ENCODE assay signal across 2 cellular contexts in the genomic region with DNA sequence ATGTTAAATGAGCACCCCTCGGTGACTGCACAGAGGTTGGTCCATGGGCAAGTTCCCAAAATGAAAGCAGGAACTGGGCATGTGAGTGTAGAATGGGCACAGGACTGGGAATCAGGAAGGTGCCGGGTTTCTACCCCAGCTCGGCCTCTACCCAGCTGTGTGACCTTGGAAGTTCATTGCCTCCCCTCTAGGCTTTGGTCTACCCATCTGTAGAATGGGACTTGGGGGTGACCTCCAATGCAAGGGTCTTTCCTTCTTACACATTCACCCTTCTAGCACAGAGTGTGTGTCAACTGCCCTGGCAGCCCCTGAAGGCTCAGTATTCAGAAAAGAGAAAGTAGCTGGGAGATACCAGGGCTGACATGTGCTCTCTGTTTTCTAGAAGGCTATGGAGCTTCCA.
TF ChIP-seq lines count a peak whose summit lies in the region.

No MANE protein-coding gene starts in this region.

TF ChIP-seq in GM23338, 12 proteins besides CTCF, POLR2A, EP300 and RAD21 (continues in another document):
- TF ChIP-seq POLR2AphosphoS5 (IDR thresholded peaks at IDR 0.05; ENCODE audit: low read depth) (no peak), NANOG (IDR thresholded peaks at IDR 0.05; ENCODE audit: borderline replicate concordance) (no peak), JUNB (IDR thresholded peaks at IDR 0.05; ENCODE audit: unreplicated experiment) (no peak), EZH2 (IDR thresholded peaks at IDR 0.05; ENCODE audit: low read depth, unreplicated experiment) (no peak), EZH2phosphoT487 (IDR thresholded peaks at IDR 0.05; ENCODE audit: unreplicated experiment) (no peak), REST (IDR thresholded peaks at IDR 0.05; ENCODE audit: unreplicated experiment) (no peak), ZNF114 (CRISPR knock-in tag; IDR thresholded peaks at IDR 0.05) (no peak), STAT1 (IDR thresholded peaks at IDR 0.05; ENCODE audit: unreplicated experiment) (no peak), ETS1 (IDR thresholded peaks at IDR 0.05) (no peak)
- TF ChIP-seq, protein P1, sequence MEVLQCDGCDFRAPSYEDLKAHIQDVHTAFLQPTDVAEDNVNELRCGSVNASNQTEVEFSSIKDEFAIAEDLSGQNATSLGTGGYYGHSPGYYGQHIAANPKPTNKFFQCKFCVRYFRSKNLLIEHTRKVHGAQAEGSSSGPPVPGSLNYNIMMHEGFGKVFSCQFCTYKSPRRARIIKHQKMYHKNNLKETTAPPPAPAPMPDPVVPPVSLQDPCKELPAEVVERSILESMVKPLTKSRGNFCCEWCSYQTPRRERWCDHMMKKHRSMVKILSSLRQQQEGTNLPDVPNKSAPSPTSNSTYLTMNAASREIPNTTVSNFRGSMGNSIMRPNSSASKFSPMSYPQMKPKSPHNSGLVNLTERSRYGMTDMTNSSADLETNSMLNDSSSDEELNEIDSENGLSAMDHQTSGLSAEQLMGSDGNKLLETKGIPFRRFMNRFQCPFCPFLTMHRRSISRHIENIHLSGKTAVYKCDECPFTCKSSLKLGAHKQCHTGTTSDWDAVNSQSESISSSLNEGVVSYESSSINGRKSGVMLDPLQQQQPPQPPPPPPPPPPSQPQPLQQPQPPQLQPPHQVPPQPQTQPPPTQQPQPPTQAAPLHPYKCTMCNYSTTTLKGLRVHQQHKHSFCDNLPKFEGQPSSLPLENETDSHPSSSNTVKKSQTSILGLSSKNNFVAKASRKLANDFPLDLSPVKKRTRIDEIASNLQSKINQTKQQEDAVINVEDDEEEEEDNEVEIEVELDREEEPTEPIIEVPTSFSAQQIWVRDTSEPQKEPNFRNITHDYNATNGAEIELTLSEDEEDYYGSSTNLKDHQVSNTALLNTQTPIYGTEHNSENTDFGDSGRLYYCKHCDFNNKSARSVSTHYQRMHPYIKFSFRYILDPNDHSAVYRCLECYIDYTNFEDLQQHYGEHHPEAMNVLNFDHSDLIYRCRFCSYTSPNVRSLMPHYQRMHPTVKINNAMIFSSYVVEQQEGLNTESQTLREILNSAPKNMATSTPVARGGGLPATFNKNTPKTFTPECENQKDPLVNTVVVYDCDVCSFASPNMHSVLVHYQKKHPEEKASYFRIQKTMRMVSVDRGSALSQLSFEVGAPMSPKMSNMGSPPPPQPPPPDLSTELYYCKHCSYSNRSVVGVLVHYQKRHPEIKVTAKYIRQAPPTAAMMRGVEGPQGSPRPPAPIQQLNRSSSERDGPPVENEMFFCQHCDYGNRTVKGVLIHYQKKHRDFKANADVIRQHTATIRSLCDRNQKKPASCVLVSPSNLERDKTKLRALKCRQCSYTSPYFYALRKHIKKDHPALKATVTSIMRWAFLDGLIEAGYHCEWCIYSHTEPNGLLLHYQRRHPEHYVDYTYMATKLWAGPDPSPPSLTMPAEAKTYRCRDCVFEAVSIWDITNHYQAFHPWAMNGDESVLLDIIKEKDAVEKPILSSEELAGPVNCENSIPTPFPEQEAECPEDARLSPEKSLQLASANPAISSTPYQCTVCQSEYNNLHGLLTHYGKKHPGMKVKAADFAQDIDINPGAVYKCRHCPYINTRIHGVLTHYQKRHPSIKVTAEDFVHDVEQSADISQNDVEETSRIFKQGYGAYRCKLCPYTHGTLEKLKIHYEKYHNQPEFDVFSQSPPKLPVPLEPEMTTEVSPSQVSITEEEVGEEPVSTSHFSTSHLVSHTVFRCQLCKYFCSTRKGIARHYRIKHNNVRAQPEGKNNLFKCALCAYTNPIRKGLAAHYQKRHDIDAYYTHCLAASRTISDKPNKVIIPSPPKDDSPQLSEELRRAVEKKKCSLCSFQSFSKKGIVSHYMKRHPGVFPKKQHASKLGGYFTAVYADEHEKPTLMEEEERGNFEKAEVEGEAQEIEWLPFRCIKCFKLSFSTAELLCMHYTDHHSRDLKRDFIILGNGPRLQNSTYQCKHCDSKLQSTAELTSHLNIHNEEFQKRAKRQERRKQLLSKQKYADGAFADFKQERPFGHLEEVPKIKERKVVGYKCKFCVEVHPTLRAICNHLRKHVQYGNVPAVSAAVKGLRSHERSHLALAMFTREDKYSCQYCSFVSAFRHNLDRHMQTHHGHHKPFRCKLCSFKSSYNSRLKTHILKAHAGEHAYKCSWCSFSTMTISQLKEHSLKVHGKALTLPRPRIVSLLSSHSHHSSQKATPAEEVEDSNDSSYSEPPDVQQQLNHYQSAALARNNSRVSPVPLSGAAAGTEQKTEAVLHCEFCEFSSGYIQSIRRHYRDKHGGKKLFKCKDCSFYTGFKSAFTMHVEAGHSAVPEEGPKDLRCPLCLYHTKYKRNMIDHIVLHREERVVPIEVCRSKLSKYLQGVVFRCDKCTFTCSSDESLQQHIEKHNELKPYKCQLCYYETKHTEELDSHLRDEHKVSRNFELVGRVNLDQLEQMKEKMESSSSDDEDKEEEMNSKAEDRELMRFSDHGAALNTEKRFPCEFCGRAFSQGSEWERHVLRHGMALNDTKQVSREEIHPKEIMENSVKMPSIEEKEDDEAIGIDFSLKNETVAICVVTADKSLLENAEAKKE (CRISPR knock-in tag; IDR thresholded peaks at IDR 0.05): no peak

TF ChIP-seq in H1, 55 proteins besides CTCF, POLR2A, EP300 and RAD21:
- TF ChIP-seq TCF12 (IDR thresholded peaks at IDR 0.05; ENCODE audit: low read depth, low read length) (no peak), SRF (IDR thresholded peaks at IDR 0.05; ENCODE audit: low read depth, low read length) (no peak), POU5F1 (IDR thresholded peaks at IDR 0.05; ENCODE audit: low read depth, low read length) (no peak), CHD2 (IDR thresholded peaks at IDR 0.05; ENCODE audit: low read length) (no peak), SP1 (IDR thresholded peaks at IDR 0.05; ENCODE audit: low read depth, low read length) (no peak), EZH2 (IDR thresholded peaks at IDR 0.05; ENCODE audit: low read depth, low read length, severe bottlenecking) (no peak), BCL11A (IDR thresholded peaks at IDR 0.05; ENCODE audit: low read depth in 2 of 2, low read length in 2 of 2) (no peak)
